ENCODE assay signal across 8 cellular contexts in the genomic region with DNA sequence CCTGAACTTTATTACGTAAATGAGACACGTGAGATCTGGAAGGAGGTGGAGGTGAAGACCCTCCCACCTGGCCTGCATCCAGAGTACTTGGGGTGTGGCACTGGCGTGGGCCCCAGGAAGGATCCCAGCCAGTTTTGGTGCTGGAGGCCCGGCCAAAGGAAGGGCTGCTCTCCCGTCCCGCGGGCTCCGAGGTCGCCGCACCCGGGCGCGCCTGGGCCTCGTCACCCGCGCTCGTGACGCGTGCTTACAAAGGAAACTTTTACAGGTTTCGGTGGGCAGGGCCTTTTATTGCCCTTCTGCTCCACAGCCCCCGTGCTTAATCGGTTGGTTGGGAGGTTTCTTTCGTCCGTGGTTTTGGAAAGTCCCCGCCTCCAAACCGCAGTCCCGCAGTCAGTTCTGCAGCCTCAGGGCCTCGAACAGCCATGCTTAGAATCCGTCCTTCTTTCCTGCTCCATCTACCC. TPM values are rescaled to one million over a fixed set of nuclear protein-coding genes. Genes with fewer than 3 reads are reported as not detected.
A peak's percentile ranks its signal among the peaks of the same experiment; 100 is the strongest.
DNase-seq lines count a peak whose midpoint lies in the region; ATAC-seq, FAIRE-seq and TF ChIP-seq lines count a peak whose summit lies in the region.

No MANE protein-coding gene starts in this region.

- H3K27ac Mint-ChIP-seq in activated naive CD8-positive, alpha-beta T cell treated with anti-CD3 and anti-CD28 coated beads, Interleukin-2, amount 10 ng/mL, durations not matched to agents 7 days and 5 days, result no peak overlapping the region

- no peak for FAIRE-seq in keratinocyte (lab: Jason Lieb, UNC)

- H3K36me3 ChIP-seq in keratinocyte (ENCODE audit: control insufficient read depth in 2 of 2, extremely low read depth in 1 of 2, insufficient read depth in 2 of 2, low read length in 2 of 2), result peaks cover 0 to 7% of the 10 kb centered on the region in 2 experiments

- H3K9me1 ChIP-seq in keratinocyte (ENCODE audit: control insufficient read depth, extremely low read depth, insufficient read depth, low read length), result no peaks in the 10 kb centered on the region

- POLR2A ChIA-PET in activated naive CD8-positive, alpha-beta T cell treated with anti-CD3 and anti-CD28 coated beads, Interleukin-2, amount 10 ng/mL, durations not matched to agents 7 days and 5 days (lab: Charles Lee), result no interaction called here

- peaks cover 31% of the 10 kb centered on the region for H3K4me1 Mint-ChIP-seq in activated naive CD8-positive, alpha-beta T cell treated with anti-CD3 and anti-CD28 coated beads, Interleukin-2, amount 10 ng/mL, durations not matched to agents 7 days and 5 days

- ATAC-seq in GM21390 (IDR thresholded peaks at IDR 0.05; ENCODE audit: unreplicated experiment), result peak; percentile 46
- peak; percentile 64 for ATAC-seq in activated naive CD8-positive, alpha-beta T cell treated with anti-CD3 and anti-CD28 coated beads, Interleukin-2, amount 10 ng/mL, durations not matched to agents 7 days and 5 days (ENCODE audit: low read depth)

- H3K9ac ChIP-seq in keratinocyte (ENCODE audit: control insufficient read depth, extremely low read depth, insufficient read depth, low read length), result peak overlapping the region; percentile 66

- peak overlapping the region in 2 of 3 experiments; percentile 8 to 40 for H3K4me3 ChIP-seq in keratinocyte (ENCODE audit: control insufficient read depth in 2 of 3, extremely low read depth in 1 of 3, insufficient read depth in 2 of 3, low read depth in 1 of 3, low read length in 3 of 3)

- no peak for TF ChIP-seq CTCF in keratinocyte (optimal IDR thresholded peaks at IDR 0.05 in 1 of 3, IDR thresholded peaks at IDR 0.05 in 1 of 3, conservative IDR thresholded peaks at IDR 0.05 in 1 of 3; ENCODE audit: extremely low read depth in 1 of 3, insufficient read depth in 2 of 3, low read length in 3 of 3)

- peak overlapping the region; percentile 77 for H3K4me3 Mint-ChIP-seq in activated naive CD8-positive, alpha-beta T cell treated with anti-CD3 and anti-CD28 coated beads, Interleukin-2, amount 10 ng/mL, durations not matched to agents 7 days and 5 days

- DNase-seq in CD1c-positive myeloid dendritic cell (ENCODE audit: extremely low spot score) (peak; percentile 60), HuH-7.5 (ENCODE audit: low spot score) (peak; percentile 48), keratinocyte (ENCODE audit: low read depth, low spot score) (no peak), D341Med (ENCODE audit: low spot score) (no peak), GDM1 (lab: John Stamatoyannopoulos, UW) (no peak)
- peak; percentile 62 for DNase-seq in activated naive CD8-positive, alpha-beta T cell treated with anti-CD3 and anti-CD28 coated beads, Interleukin-2, amount 10 ng/mL, durations not matched to agents 7 days and 5 days
- DNase-seq in stimulated activated CD4-positive, alpha-beta T cell treated with anti-CD3 and anti-CD28 coated beads, TNF-alpha, amount 100 ng/mL, for 4 hours (ENCODE audit: low read depth in 3 of 3), result peak in 2 of 3 experiments; percentile 39 to 42

- H3K36me3 Mint-ChIP-seq in activated naive CD8-positive, alpha-beta T cell treated with anti-CD3 and anti-CD28 coated beads, Interleukin-2, amount 10 ng/mL, durations not matched to agents 7 days and 5 days, result peaks cover 14% of the 10 kb centered on the region

- peaks cover 14% of the 10 kb centered on the region for H3K9me3 ChIP-seq in keratinocyte (ENCODE audit: control insufficient read depth, low read depth, low read length)

- dilution Hi-C loops in keratinocyte (cut with MboI; ENCODE audit: extremely low pct_ligation_motif_present, low sequenced_read_pairs), result no loop called here

- peaks cover 85% of the 10 kb centered on the region for H3K27me3 Mint-ChIP-seq in activated naive CD8-positive, alpha-beta T cell treated with anti-CD3 and anti-CD28 coated beads, Interleukin-2, amount 10 ng/mL, durations not matched to agents 7 days and 5 days

- peaks cover 14% of the 10 kb centered on the region for H3K4me1 ChIP-seq in keratinocyte (ENCODE audit: control insufficient read depth, extremely low read depth, insufficient read depth, low read length)

- peak overlapping the region; percentile 84 for H3K4me2 ChIP-seq in keratinocyte (ENCODE audit: control insufficient read depth, extremely low read depth, insufficient read depth, low read depth, low read length)

- H3K27me3 ChIP-seq in keratinocyte (ENCODE audit: control insufficient read depth, extremely low read depth, insufficient read depth, low read length), result peaks cover 30% of the 10 kb centered on the region

- no peak overlapping the region for H3K27ac ChIP-seq in keratinocyte (ENCODE audit: control insufficient read depth, insufficient read depth, low read length)

- no peaks in the 10 kb centered on the region for H3K79me2 ChIP-seq in keratinocyte (ENCODE audit: control insufficient read depth, insufficient read depth, low read length)

- peaks cover 17% of the 10 kb centered on the region for H3K9me3 Mint-ChIP-seq in activated naive CD8-positive, alpha-beta T cell treated with anti-CD3 and anti-CD28 coated beads, Interleukin-2, amount 10 ng/mL, durations not matched to agents 7 days and 5 days

- H4K20me1 ChIP-seq in keratinocyte (ENCODE audit: control insufficient read depth, extremely low read depth, insufficient read depth, low read length), result no peaks in the 10 kb centered on the region

- H2AFZ ChIP-seq in keratinocyte (ENCODE audit: control insufficient read depth, low read length), result peak overlapping the region; percentile 57

RNA-seq across cellular contexts. Expression of a gene that starts 29.2 kb away (rescaled TPM):
- total RNA-seq in activated naive CD8-positive, alpha-beta T cell treated with anti-CD3 and anti-CD28 coated beads, Interleukin-2, amount 10 ng/mL, durations not matched to agents 7 days and 5 days, result 10 to 100 TPM; 19.3 to 20.4 TPM
- 65.1 to 125 TPM (median 65.3 TPM) in 3 replicates for polyA plus RNA-seq in keratinocyte
- 6.5 TPM for polyA plus RNA-seq in keratinocyte (2011; ENCODE audit: low read depth)
- 80.4 and 163 TPM in 2 replicates for polyA plus RNA-seq in keratinocyte (2011; cell fraction: cytosol; rRNA removed)
- 46.8 and 77.8 TPM in 2 replicates for polyA plus RNA-seq in keratinocyte (2011; cell fraction: nucleus; rRNA removed)
- polyA plus RNA-seq in keratinocyte (2012; ENCODE audit: low replicate concordance), result 48.9 and 98.0 TPM in 2 replicates
- polyA minus RNA-seq in keratinocyte, result 7.4 to 19.5 TPM (median 14.6 TPM) in 3 replicates
- polyA minus RNA-seq in keratinocyte (2011; cell fraction: cytosol; rRNA and poly(A)+ RNA removed), result 207 TPM
- polyA minus RNA-seq in keratinocyte (2011; cell fraction: nucleus; rRNA and poly(A)+ RNA removed), result 23.7 and 31.8 TPM in 2 replicates

RNA-seq across cellular contexts. Expression of a gene that starts 29.6 kb away (rescaled TPM):
- 1 to 10 TPM; 3.7 to 5.1 TPM for total RNA-seq in activated naive CD8-positive, alpha-beta T cell treated with anti-CD3 and anti-CD28 coated beads, Interleukin-2, amount 10 ng/mL, durations not matched to agents 7 days and 5 days
- 0.61 to 1.4 TPM (median 1.1 TPM) in 3 replicates for polyA plus RNA-seq in keratinocyte
- 0.47 TPM for polyA plus RNA-seq in keratinocyte (2011; ENCODE audit: low read depth)
- 0.35 and 0.73 TPM in 2 replicates for polyA plus RNA-seq in keratinocyte (2011; cell fraction: cytosol; rRNA removed)
- 1.9 and 2.1 TPM in 2 replicates for polyA plus RNA-seq in keratinocyte (2011; cell fraction: nucleus; rRNA removed)
- 0.33 and 0.52 TPM in 2 replicates for polyA plus RNA-seq in keratinocyte (2012; ENCODE audit: low replicate concordance)
- 1.4 to 2.5 TPM in 2 of 3 replicates, not detected in the other for polyA minus RNA-seq in keratinocyte
- polyA minus RNA-seq in keratinocyte (2011; cell fraction: cytosol; rRNA and poly(A)+ RNA removed), result not detected
- polyA minus RNA-seq in keratinocyte (2011; cell fraction: nucleus; rRNA and poly(A)+ RNA removed), result 2.3 and 5.0 TPM in 2 replicates

RNA-seq across cellular contexts. Expression of a gene that starts 44.1 kb away (rescaled TPM):
- 1 to 10 TPM; 1.4 to 2.1 TPM for total RNA-seq in activated naive CD8-positive, alpha-beta T cell treated with anti-CD3 and anti-CD28 coated beads, Interleukin-2, amount 10 ng/mL, durations not matched to agents 7 days and 5 days
- polyA plus RNA-seq in keratinocyte, result 17.9 to 34.3 TPM (median 19.9 TPM) in 3 replicates
- 48.0 TPM for polyA plus RNA-seq in keratinocyte (2011; ENCODE audit: low read depth)
- 19.5 and 25.4 TPM in 2 replicates for polyA plus RNA-seq in keratinocyte (2011; cell fraction: cytosol; rRNA removed)
- 70.7 and 78.3 TPM in 2 replicates for polyA plus RNA-seq in keratinocyte (2011; cell fraction: nucleus; rRNA removed)
- 15.3 and 67.4 TPM in 2 replicates for polyA plus RNA-seq in keratinocyte (2012; ENCODE audit: low replicate concordance)
- 5.9 to 22.6 TPM (median 17.3 TPM) in 3 replicates for polyA minus RNA-seq in keratinocyte
- polyA minus RNA-seq in keratinocyte (2011; cell fraction: cytosol; rRNA and poly(A)+ RNA removed), result 22.6 TPM
- polyA minus RNA-seq in keratinocyte (2011; cell fraction: nucleus; rRNA and poly(A)+ RNA removed), result 29.0 and 38.3 TPM in 2 replicates

Comparison
In these comparisons a context has a peak if more than half of its experiments do, and no peak if none do; other contexts are left out.
1. DNase-seq: peak in CD1c-positive myeloid dendritic cell (single experiment), HuH-7.5 (single experiment), activated naive CD8-positive, alpha-beta T cell treated with anti-CD3 and anti-CD28 coated beads, Interleukin-2, amount 10 ng/mL, durations not matched to agents 7 days and 5 days (single experiment) and stimulated activated CD4-positive, alpha-beta T cell treated with anti-CD3 and anti-CD28 coated beads, TNF-alpha, amount 100 ng/mL, for 4 hours (2 of 3); none in keratinocyte (single experiment), D341Med (single experiment) and GDM1 (single experiment).